Comparison of ENCODE assay signal across 17 cellular contexts in genomic region chr1:175314300-175314699, GRCh38.
DNase-seq lines count a peak whose midpoint lies in the region; ATAC-seq, FAIRE-seq and TF ChIP-seq lines count a peak whose summit lies in the region.
"Had no signal": no experiment of that assay in that cellular context is flagged by ENCODE, and none has a peak within 500 bp of the region (broad histone marks: within the 10 kb centered on the region; RNA-seq: fewer than 3 reads in every experiment).

No MANE protein-coding gene starts in this region.

- H3K4me1 ChIP-seq in GM12878 (ENCODE audit: control insufficient read depth, insufficient read depth, low read length), result peaks cover 4% of the 10 kb centered on the region; the same call in 1 of the 2 replicates

- no peak overlapping the region for H3K4me3 ChIP-seq in GM12878
- H3K4me3 ChIP-seq: suprapubic skin had no signal

- peak; percentile 40 for ATAC-seq in GM12878
- ATAC-seq in omental fat pad (ENCODE audit: low FRiP score), result no peak
- ATAC-seq in HG03439 (IDR thresholded peaks at IDR 0.05; ENCODE audit: unreplicated experiment), result no peak
- ATAC-seq: naive thymus-derived CD8-positive, alpha-beta T cell; T-cell had no signal

- POLR2A ChIA-PET in GM12878 (lab: Charles Lee), result no interaction called here

- in situ Hi-C loops in GM12878 (cut with MboI), result no loop called here

- intact Hi-C loops in GM12878 (cut with micrococcal nuclease; ENCODE audit: unreplicated experiment), result no loop called here

- SMC1A ChIA-PET in GM12878 (lab: Charles Lee; ENCODE audit: uncharacterized antibody, unreplicated experiment), result interaction anchor here (0.7 to 10.6 kb wide), 5 partner anchors 13 to 165 kb away, joined by 3 to 268 read pairs (median 4); no protein-coding TSS in a partner anchor

- no peak for FAIRE-seq in GM12878 (lab: Jason Lieb, UNC)

- no peak overlapping the region for H3K4me2 ChIP-seq in GM12878 (ENCODE audit: control insufficient read depth, insufficient read depth)

- H4K20me1 ChIP-seq in GM12878 (ENCODE audit: control insufficient read depth, insufficient read depth), result no peaks in the 10 kb centered on the region

- no peak overlapping the region for H2AFZ ChIP-seq in GM12878 (ENCODE audit: control insufficient read depth, low read depth, low read length)

- DNase-seq in Daoy (ENCODE audit: low read depth) (peak; percentile 64), M059J (ENCODE audit: low read depth) (peak; percentile 13), GM12878 (ENCODE audit: low read depth, low spot score) (no peak), left kidney (ENCODE audit: low read depth, low spot score) (peak; percentile 13), NCI-H1694 (lab: John Stamatoyannopoulos, UW) (no peak), omental fat pad (ENCODE audit: low spot score) (no peak)
- DNase-seq: activated naive CD4-positive, alpha-beta T cell; brain microvascular endothelial cell; DMS53; naive thymus-derived CD8-positive, alpha-beta T cell; NCI-H2029; NCI-H774; stimulated activated CD4-positive, alpha-beta T cell treated with anti-CD3 and anti-CD28 coated beads, Interleukin-15, amount 100 ng/mL, for 24 hours; T-cell had no signal

- no peak for TF ChIP-seq POLR2A in GM12878 (IDR thresholded peaks at IDR 0.05; ENCODE audit: low read depth, low read length)

- no peak for TF ChIP-seq EP300 in GM12878 (IDR thresholded peaks at IDR 0.05; ENCODE audit: borderline replicate concordance in 1 of 2, control insufficient read depth in 1 of 2, low read depth in 2 of 2, low read length in 2 of 2)

- no peaks in the 10 kb centered on the region for H3K79me2 ChIP-seq in GM12878 (ENCODE audit: control insufficient read depth, insufficient read depth, low read length)

- BruUV-seq in GM12878 (replicated peaks; lab: Mats Ljungman, UMichigan), result no TSS peak

- TF ChIP-seq CTCF in GM12878 (IDR thresholded peaks at IDR 0.05 in 2 of 3, conservative IDR thresholded peaks at IDR 0.05 in 1 of 3; ENCODE audit: control insufficient read depth in 2 of 3, extremely low read depth in 1 of 3, insufficient read depth in 1 of 3, low read depth in 3 of 3, low read length in 3 of 3) (no peak), omental fat pad (IDR thresholded peaks at IDR 0.05) (no peak)

- no peak for TF ChIP-seq RAD21 in GM12878 (IDR thresholded peaks at IDR 0.05; ENCODE audit: insufficient read depth, low read depth, low read length)

- WGBS in GM12878 (ENCODE audit: insufficient coverage, insufficient replicate concordance, low lambda C conversion rate, missing lambda C conversion rate), result 43% methylated on average over 5 of the region's 5 CpGs

- no peaks in the 10 kb centered on the region for H3K27me3 ChIP-seq in GM12878 (replicated peaks in 1 of 2; ENCODE audit: control insufficient read depth in 2 of 2, insufficient read depth in 2 of 2, low read length in 1 of 2)
- H3K27me3 ChIP-seq: brain microvascular endothelial cell, suprapubic skin had no signal

- no peaks in the 10 kb centered on the region for H3K36me3 ChIP-seq in GM12878 (ENCODE audit: control insufficient read depth in 2 of 2, insufficient read depth in 2 of 2, low read length in 1 of 2)
- H3K36me3 ChIP-seq: brain microvascular endothelial cell, suprapubic skin had no signal

- RAD21 ChIA-PET in GM12878 (lab: Charles Lee; ENCODE audit: unreplicated experiment), result interaction anchor here (3.8 kb wide), 1 partner anchor 159 kb away, joined by 33 read pairs; no protein-coding TSS in a partner anchor

- CTCF ChIA-PET in GM12878 (lab: Yijun Ruan, JAX), result interaction anchor here (1.4 to 17.6 kb wide), 4 partner anchors 9 to 167 kb away, joined by 4 to 482 read pairs (median 242); no protein-coding TSS in a partner anchor

- no peak overlapping the region for H3K9ac ChIP-seq in GM12878 (ENCODE audit: control insufficient read depth, insufficient read depth, low read length)

- no peak overlapping the region for H3K27ac ChIP-seq in GM12878 (ENCODE audit: control insufficient read depth, insufficient read depth)
- H3K27ac ChIP-seq: brain microvascular endothelial cell, RWPE1, suprapubic skin had no signal

- no peaks in the 10 kb centered on the region for H3K9me3 ChIP-seq in GM12878 (replicated peaks; ENCODE audit: control insufficient read depth, insufficient read depth, low read length)
- H3K9me3 ChIP-seq: suprapubic skin had no signal

TF ChIP-seq in GM12878, 131 proteins besides CTCF, POLR2A, EP300 and RAD21:
- TF ChIP-seq, protein P1, sequence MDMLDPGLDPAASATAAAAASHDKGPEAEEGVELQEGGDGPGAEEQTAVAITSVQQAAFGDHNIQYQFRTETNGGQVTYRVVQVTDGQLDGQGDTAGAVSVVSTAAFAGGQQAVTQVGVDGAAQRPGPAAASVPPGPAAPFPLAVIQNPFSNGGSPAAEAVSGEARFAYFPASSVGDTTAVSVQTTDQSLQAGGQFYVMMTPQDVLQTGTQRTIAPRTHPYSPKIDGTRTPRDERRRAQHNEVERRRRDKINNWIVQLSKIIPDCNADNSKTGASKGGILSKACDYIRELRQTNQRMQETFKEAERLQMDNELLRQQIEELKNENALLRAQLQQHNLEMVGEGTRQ (IDR thresholded peaks at IDR 0.05; ENCODE audit: borderline replicate concordance, low read depth, low read length), result no peak
- TF ChIP-seq BHLHE40 (IDR thresholded peaks at IDR 0.05; ENCODE audit: borderline replicate concordance in 1 of 2, low read depth in 2 of 2, low read length in 1 of 2) (no peak), ZZZ3 (IDR thresholded peaks at IDR 0.05; ENCODE audit: control insufficient read depth, insufficient read length, low read depth) (no peak), SP1 (IDR thresholded peaks at IDR 0.05; ENCODE audit: low read depth, low read length) (no peak), CBFB (IDR thresholded peaks at IDR 0.05; ENCODE audit: low read depth) (no peak), IRF5 (IDR thresholded peaks at IDR 0.05; ENCODE audit: borderline replicate concordance) (no peak), STAT1 (conservative IDR thresholded peaks at IDR 0.05) (no peak), HDAC2 (IDR thresholded peaks at IDR 0.05) (no peak), NRF1 (conservative IDR thresholded peaks at IDR 0.05; ENCODE audit: low read depth, low read length) (no peak), ZSCAN29 (IDR thresholded peaks at IDR 0.05) (no peak)
TF ChIP-seq in GM12878: peak in this region for 0.

Comparison
In these comparisons a context has a peak if more than half of its experiments do, and no peak if none do; other contexts are left out.
1. DNase-seq: peak in Daoy (single experiment), M059J (single experiment) and left kidney (single experiment); none in GM12878 (single experiment), NCI-H1694 (single experiment) and omental fat pad (single experiment).